In genomic region chr7:146285418-146285817, GRCh38 we compare ENCODE assay signal across 34 cellular contexts.
A peak's percentile ranks its signal among the peaks of the same experiment; 100 is the strongest.
DNase-seq lines count a peak whose midpoint lies in the region; ATAC-seq, FAIRE-seq and TF ChIP-seq lines count a peak whose summit lies in the region.
"Had no signal": no experiment of that assay in that cellular context is flagged by ENCODE, and none has a peak within 500 bp of the region (broad histone marks: within the 10 kb centered on the region; RNA-seq: fewer than 3 reads in every experiment).

No MANE protein-coding gene starts in this region.

- H3K9ac ChIP-seq in HepG2 (ENCODE audit: insufficient read depth, low read depth, low read length): no peak overlapping the region
- H3K9ac ChIP-seq in K562 (ENCODE audit: insufficient read depth in 1 of 2, low read depth in 2 of 2, low read length in 2 of 2): no peak overlapping the region
- H3K9ac ChIP-seq: BLaER1; BLaER1 treated with 17β-estradiol and CSF1 and Interleukin-3, amounts not matched to agents 10 nM and 100 nM had no signal

- BruUV-seq in HepG2 (replicated peaks; lab: Mats Ljungman, UMichigan) (no TSS peak), K562 (replicated peaks; lab: Mats Ljungman, UMichigan) (no TSS peak)

- ATAC-seq in HepG2: no peak
- no peak for ATAC-seq in right lobe of liver
- ATAC-seq in K562: no peak
- ATAC-seq in GM21619 (IDR thresholded peaks at IDR 0.05; ENCODE audit: unreplicated experiment): no peak
- ATAC-seq in GM21381 (IDR thresholded peaks at IDR 0.05; ENCODE audit: unreplicated experiment): no peak
- ATAC-seq: A549; CD8-positive, alpha-beta T cell had no signal

- FAIRE-seq in HepG2 (lab: Jason Lieb, UNC) (no peak), D721Med (lab: Jason Lieb, UNC) (peak; percentile 6), K562 (lab: Jason Lieb, UNC) (no peak)
- FAIRE-seq: A204.1, A549 had no signal

- H3K27me3 ChIP-seq in HepG2 (ENCODE audit: control insufficient read depth in 1 of 2, insufficient read depth in 2 of 2, low read length in 2 of 2): no peaks in the 10 kb centered on the region
- no peaks in the 10 kb centered on the region for H3K27me3 ChIP-seq in right lobe of liver
- H3K27me3 ChIP-seq in K562 (ENCODE audit: control insufficient read depth in 2 of 2, insufficient read depth in 2 of 2, low read length in 2 of 2): no peaks in the 10 kb centered on the region
- no peaks in the 10 kb centered on the region for H3K27me3 ChIP-seq in osteoblast (ENCODE audit: insufficient read depth, low read length)
- H3K27me3 ChIP-seq: BE2C; BLaER1; BLaER1 treated with 17β-estradiol and CSF1 and Interleukin-3, amounts not matched to agents 10 nM and 100 nM had no signal

- no peaks in the 10 kb centered on the region for H4K20me1 ChIP-seq in HepG2 (ENCODE audit: insufficient read depth, low read length)
- no peaks in the 10 kb centered on the region for H4K20me1 ChIP-seq in K562 (replicated peaks; ENCODE audit: control insufficient read depth, insufficient read depth, low read length)
- H4K20me1 ChIP-seq in osteoblast (ENCODE audit: insufficient read depth, low read length): no peaks in the 10 kb centered on the region
- H4K20me1 ChIP-seq: BLaER1; BLaER1 treated with 17β-estradiol and CSF1 and Interleukin-3, amounts not matched to agents 10 nM and 100 nM had no signal

- TF ChIP-seq RAD21 in HepG2 (CRISPR knock-in tag; IDR thresholded peaks at IDR 0.05) (no peak), K562 (CRISPR knock-in tag; conservative IDR thresholded peaks at IDR 0.05 in 1 of 2, IDR thresholded peaks at IDR 0.05 in 1 of 2) (no peak)

- DNase-seq in HepG2 (ENCODE audit: low spot score) (no peak), right lobe of liver (no peak), D721Med (ENCODE audit: insufficient read length, low spot score) (no peak), K562 (ENCODE audit: extremely low read depth in 1 of 4, low spot score in 3 of 4) (no peak), osteoblast (ENCODE audit: insufficient read length, low spot score, missing footprints) (peak; percentile 11), iPS-NIHi11 (ENCODE audit: low spot score) (no peak)
- DNase-seq: 8988T; ACHN; AML-193; BE2C; C1 segment of cervical spinal cord; Caco-2; Calu3; CD4-positive, alpha-beta memory T cell; CD4-positive, alpha-beta T cell; CD4-positive, CD25-positive, alpha-beta regulatory T cell; CD8-positive, alpha-beta memory T cell; CD8-positive, alpha-beta T cell; COR-L47; DMS 273 treated with DMSO at 0.1 percent for 48 hours; DMS153; DMS53; DMS79; DMS79 treated with DMSO at 0.1 percent for 48 hours; DND-41; EL had no signal

- H3K27ac ChIP-seq in HepG2 (ENCODE audit: extremely low read length, insufficient read depth, low read length) (no peak overlapping the region), right lobe of liver (no peak overlapping the region), K562 (ENCODE audit: extremely low read depth, low read depth, low read length) (no peak overlapping the region), osteoblast (ENCODE audit: low read depth, low read length) (no peak overlapping the region)
- H3K27ac ChIP-seq: 22Rv1; A549; BLaER1; BLaER1 treated with 17β-estradiol and CSF1 and Interleukin-3, amounts not matched to agents 10 nM and 100 nM; C4-2B had no signal

- in situ Hi-C loops in HepG2 (cut with HindIII; ENCODE audit: extremely low pct_ligation_motif_present, low pct_unique_long_range_greater_than_20kb) (no loop called here), K562 (cut with MboI) (no loop called here)

- H2AFZ ChIP-seq in HepG2 (ENCODE audit: low read length): no peak overlapping the region
- no peak overlapping the region for H2AFZ ChIP-seq in K562 (ENCODE audit: low read depth, low read length)
- no peak overlapping the region for H2AFZ ChIP-seq in osteoblast (ENCODE audit: low read length)

- no peaks in the 10 kb centered on the region for H3K9me1 ChIP-seq in K562 (ENCODE audit: control insufficient read depth, insufficient read depth, low read length)

- CTCF ChIA-PET in HepG2 (lab: Yijun Ruan, JAX; ENCODE audit: low intra/inter-chr PET ratio, low total read pairs) (no interaction called here), K562 (lab: Yijun Ruan, JAX; ENCODE audit: low intra/inter-chr PET ratio) (no interaction called here)

- H3K36me3 ChIP-seq in HepG2 (replicated peaks in 1 of 2; ENCODE audit: control insufficient read depth in 1 of 2, insufficient read depth in 2 of 2, low read length in 2 of 2) (no peaks in the 10 kb centered on the region), right lobe of liver (no peaks in the 10 kb centered on the region), K562 (ENCODE audit: control insufficient read depth, insufficient read depth, low read length) (no peaks in the 10 kb centered on the region), osteoblast (ENCODE audit: insufficient read depth, low read length) (no peaks in the 10 kb centered on the region)
- H3K36me3 ChIP-seq: BE2C; BLaER1; BLaER1 treated with 17β-estradiol and CSF1 and Interleukin-3, amounts not matched to agents 10 nM and 100 nM had no signal

- no peak for TF ChIP-seq CTCF in HepG2 (CRISPR knock-in tag; IDR thresholded peaks at IDR 0.05)
- no peak for TF ChIP-seq CTCF in right lobe of liver (IDR thresholded peaks at IDR 0.05)
- no peak for TF ChIP-seq CTCF in D721Med (IDR thresholded peaks at IDR 0.05; ENCODE audit: insufficient read depth, missing control alignments)
- TF ChIP-seq CTCF in K562 (IDR thresholded peaks at IDR 0.05 in 2 of 3, conservative IDR thresholded peaks at IDR 0.05 in 1 of 3; ENCODE audit: insufficient read depth in 2 of 3, low read depth in 1 of 3, low read length in 3 of 3): no peak
- no peak for TF ChIP-seq CTCF in osteoblast (IDR thresholded peaks at IDR 0.05; ENCODE audit: extremely low read depth, low read depth, low read length)

- no peaks in the 10 kb centered on the region for H3K79me2 ChIP-seq in HepG2 (ENCODE audit: insufficient read depth, low read length)
- no peaks in the 10 kb centered on the region for H3K79me2 ChIP-seq in K562 (ENCODE audit: control insufficient read depth, insufficient read depth, low read length)
- no peaks in the 10 kb centered on the region for H3K79me2 ChIP-seq in osteoblast (ENCODE audit: insufficient read depth, low read length)

- POLR2A ChIA-PET in HepG2 (lab: Yijun Ruan, JAX) (no interaction called here), K562 (lab: Yijun Ruan, JAX) (no interaction called here)

- no peak overlapping the region for H3K4me2 ChIP-seq in HepG2 (ENCODE audit: low read depth, low read length)
- no peak overlapping the region for H3K4me2 ChIP-seq in K562 (ENCODE audit: insufficient read depth, low read length)
- no peak overlapping the region for H3K4me2 ChIP-seq in osteoblast (ENCODE audit: insufficient read depth, low read length)
- H3K4me2 ChIP-seq: A549; BLaER1; BLaER1 treated with 17β-estradiol and CSF1 and Interleukin-3, amounts not matched to agents 10 nM and 100 nM had no signal

- peaks cover 14% of the 10 kb centered on the region for H3K9me3 ChIP-seq in HepG2 (ENCODE audit: low read length)
- H3K9me3 ChIP-seq in right lobe of liver: no peaks in the 10 kb centered on the region
- H3K9me3 ChIP-seq in K562 (replicated peaks; ENCODE audit: control insufficient read depth, insufficient read depth, low read depth, low read length): no peaks in the 10 kb centered on the region
- H3K9me3 ChIP-seq in osteoblast (ENCODE audit: low read depth, low read length): no peaks in the 10 kb centered on the region
- H3K9me3 ChIP-seq: A549; BE2C; BLaER1; BLaER1 treated with 17β-estradiol and CSF1 and Interleukin-3, amounts not matched to agents 10 nM and 100 nM; Caco-2 had no signal

- no peak for TF ChIP-seq EP300 in HepG2 (IDR thresholded peaks at IDR 0.05; ENCODE audit: low read depth in 2 of 2, low read length in 2 of 2)
- TF ChIP-seq EP300 in HepG2 (CRISPR knock-in tag; IDR thresholded peaks at IDR 0.05; ENCODE audit: borderline replicate concordance): no peak
- no peak for TF ChIP-seq EP300 in K562 (IDR thresholded peaks at IDR 0.05; ENCODE audit: low read length)

- H3K4me1 ChIP-seq in HepG2 (ENCODE audit: insufficient read depth, low read length) (no peaks in the 10 kb centered on the region), right lobe of liver (no peaks in the 10 kb centered on the region), K562 (replicated peaks in 1 of 2; ENCODE audit: control insufficient read depth in 2 of 2, insufficient read depth in 2 of 2, low read length in 2 of 2) (no peaks in the 10 kb centered on the region), osteoblast (ENCODE audit: insufficient read depth, low read length) (no peaks in the 10 kb centered on the region)
- H3K4me1 ChIP-seq: A549; BE2C; BLaER1; BLaER1 treated with 17β-estradiol and CSF1 and Interleukin-3, amounts not matched to agents 10 nM and 100 nM; Caco-2 had no signal

- H3K4me3 ChIP-seq in HepG2 (replicated peaks in 1 of 3; ENCODE audit: insufficient read depth in 1 of 3, low read depth in 2 of 3, low read length in 3 of 3) (no peak overlapping the region), right lobe of liver (no peak overlapping the region), K562 (no peak overlapping the region), osteoblast (ENCODE audit: insufficient read depth, low read length) (no peak overlapping the region)
- H3K4me3 ChIP-seq: A549; BLaER1; BLaER1 treated with 17β-estradiol and CSF1 and Interleukin-3, amounts not matched to agents 10 nM and 100 nM had no signal

- intact Hi-C loops in HepG2 (cut with micrococcal nuclease; ENCODE audit: unreplicated experiment): no loop called here
- intact Hi-C loops in right lobe of liver (cut with DNase I): no loop called here
- intact Hi-C loops in K562 (cut with micrococcal nuclease): no loop called here

- TF ChIP-seq POLR2A in HepG2 (IDR thresholded peaks at IDR 0.05; ENCODE audit: insufficient read depth in 1 of 2, low read depth in 2 of 2, low read length in 2 of 2) (no peak), right lobe of liver (IDR thresholded peaks at IDR 0.05) (no peak), K562 (conservative IDR thresholded peaks at IDR 0.05) (no peak)

- 17% methylated on average over 3 of the region's 3 CpGs for WGBS in HepG2 (ENCODE audit: low lambda C conversion rate)
- WGBS in right lobe of liver (ENCODE audit: insufficient coverage, low coverage, low lambda C conversion rate, missing lambda C conversion rate): 69% methylated on average over 2 of the region's 3 CpGs
- WGBS in K562 (ENCODE audit: insufficient coverage, low coverage, missing lambda C conversion rate): 2% methylated on average over 2 of the region's 3 CpGs

TF ChIP-seq in HepG2, 621 proteins besides CTCF, POLR2A, EP300 and RAD21 (continues in another document):
- TF ChIP-seq ZNF83 (CRISPR knock-in tag; IDR thresholded peaks at IDR 0.05; ENCODE audit: borderline replicate concordance): no peak

TF ChIP-seq in K562, 482 proteins besides CTCF, POLR2A, EP300 and RAD21 (continues in another document):
- no peak for TF ChIP-seq PTTG1 (tag; IDR thresholded peaks at IDR 0.05; ENCODE audit: low read depth)
- TF ChIP-seq POLR2B (IDR thresholded peaks at IDR 0.05; ENCODE audit: low read depth, partially characterized antibody): no peak
- TF ChIP-seq ZNF354B (CRISPR knock-in tag; IDR thresholded peaks at IDR 0.05): no peak
- TF ChIP-seq PCBP1 (IDR thresholded peaks at IDR 0.05; ENCODE audit: low read depth, low read length, poor library complexity, severe bottlenecking): peak; percentile 89
- no peak for TF ChIP-seq NRF1 (conservative IDR thresholded peaks at IDR 0.05 in 1 of 2, IDR thresholded peaks at IDR 0.05 in 1 of 2)
- no peak for TF ChIP-seq ZC3H8 (IDR thresholded peaks at IDR 0.05)
- peak; percentile 78 for TF ChIP-seq HNRNPK (IDR thresholded peaks at IDR 0.05; ENCODE audit: low read depth, low read length, poor library complexity, severe bottlenecking)

Comparison
In these comparisons a context has a peak if more than half of its experiments do, and no peak if none do; other contexts are left out.
1. Of the 241 proteins assayed by ChIP-seq in both HepG2 and K562: peak only in HepG2: none; only in K562: PCBP2; in both: HNRNPK and PCBP1; in neither: 238.